Comparison of ENCODE assay signal across 15 cellular contexts in the genomic region with DNA sequence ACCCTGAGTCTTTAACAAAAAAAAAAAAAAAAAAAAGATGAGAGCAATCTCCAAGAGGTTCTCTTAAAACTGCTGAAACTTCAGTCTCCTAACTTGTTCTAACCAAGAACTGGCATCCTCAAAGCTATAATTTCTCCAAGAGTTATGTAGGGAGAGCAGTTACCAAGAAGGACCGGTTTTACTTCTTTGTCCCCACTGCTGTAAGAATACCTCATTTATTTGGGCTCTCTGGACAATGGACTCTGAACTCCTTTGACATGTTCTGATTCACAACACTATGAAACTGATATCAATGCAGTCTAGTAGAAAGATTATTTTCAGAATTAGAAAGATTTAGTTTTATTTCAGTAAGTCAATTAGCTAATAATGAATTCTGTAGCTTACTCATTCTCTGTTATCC.
"Had no signal": no experiment of that assay in that cellular context is flagged by ENCODE, and none has a peak within 500 bp of the region (broad histone marks: within the 10 kb centered on the region; RNA-seq: fewer than 3 reads in every experiment).

No MANE protein-coding gene starts in this region.

- H3K9me3 ChIP-seq: heart left ventricle, thoracic aorta had no signal

- H3K27ac ChIP-seq: heart left ventricle, thoracic aorta had no signal

- FAIRE-seq: endometrium, kidney, urothelium cell line had no signal

- ATAC-seq: heart left ventricle; naive thymus-derived CD8-positive, alpha-beta T cell; stimulated activated naive CD8-positive, alpha-beta T cell treated with anti-CD3 and anti-CD28 coated beads, Interleukin-15, amount 100 ng/mL, for 72 hours had no signal

- H3K9me3 Mint-ChIP-seq: activated CD4-positive, alpha-beta memory T cell treated with anti-CD3 and anti-CD28 coated beads for 36 hours; activated naive CD8-positive, alpha-beta T cell treated with anti-CD3 and anti-CD28 coated beads for 36 hours; naive thymus-derived CD8-positive, alpha-beta T cell; stimulated activated naive CD8-positive, alpha-beta T cell treated with anti-CD3 and anti-CD28 coated beads, Interleukin-15, amount 100 ng/mL, for 72 hours had no signal

- DNase-seq: activated CD4-positive, alpha-beta memory T cell treated with anti-CD3 and anti-CD28 coated beads for 36 hours; activated gamma-delta T cell treated with Interleukin-2 at 50 U/mL for 16 hours; activated naive CD8-positive, alpha-beta T cell treated with anti-CD3 and anti-CD28 coated beads for 36 hours; activated T-cell treated with anti-CD3 and anti-CD28 coated beads, Interleukin-2, amount 50 U/mL, for 48 hours; anterior cingulate cortex; foreskin melanocyte; heart left ventricle; kidney; naive thymus-derived CD8-positive, alpha-beta T cell; nucleus accumbens; stimulated activated CD4-positive, alpha-beta T cell treated with anti-CD3 and anti-CD28 coated beads, Interleukin-4, amount 100 ng/mL, for 4 hours; stimulated activated naive CD8-positive, alpha-beta T cell treated with anti-CD3 and anti-CD28 coated beads, Interleukin-15, amount 100 ng/mL, for 72 hours had no signal

- H3K4me3 Mint-ChIP-seq: activated CD4-positive, alpha-beta memory T cell treated with anti-CD3 and anti-CD28 coated beads for 36 hours; activated naive CD8-positive, alpha-beta T cell treated with anti-CD3 and anti-CD28 coated beads for 36 hours; naive thymus-derived CD8-positive, alpha-beta T cell; stimulated activated naive CD8-positive, alpha-beta T cell treated with anti-CD3 and anti-CD28 coated beads, Interleukin-15, amount 100 ng/mL, for 72 hours had no signal

- H3K4me3 ChIP-seq: heart left ventricle, thoracic aorta had no signal

- H3K27ac Mint-ChIP-seq: activated CD4-positive, alpha-beta memory T cell treated with anti-CD3 and anti-CD28 coated beads for 36 hours; activated naive CD8-positive, alpha-beta T cell treated with anti-CD3 and anti-CD28 coated beads for 36 hours had no signal

- H3K4me1 ChIP-seq: heart left ventricle had no signal

- H3K27me3 ChIP-seq: heart left ventricle had no signal

- H3K27me3 Mint-ChIP-seq: activated CD4-positive, alpha-beta memory T cell treated with anti-CD3 and anti-CD28 coated beads for 36 hours; activated naive CD8-positive, alpha-beta T cell treated with anti-CD3 and anti-CD28 coated beads for 36 hours; naive thymus-derived CD8-positive, alpha-beta T cell; stimulated activated naive CD8-positive, alpha-beta T cell treated with anti-CD3 and anti-CD28 coated beads, Interleukin-15, amount 100 ng/mL, for 72 hours had no signal
